In genomic region chr7:25771491-25771890, GRCh38 we compare ENCODE assay signal across 18 cellular contexts.
DNase-seq lines count a peak whose midpoint lies in the region; ATAC-seq and TF ChIP-seq lines count a peak whose summit lies in the region.
"Had no signal": no experiment of that assay in that cellular context is flagged by ENCODE, and none has a peak within 500 bp of the region (broad histone marks: within the 10 kb centered on the region; RNA-seq: fewer than 3 reads in every experiment).

No MANE protein-coding gene starts in this region.

- H3K27me3 Mint-ChIP-seq in T-helper 2 cell treated with Interferon-gamma antibody and Interleukin-4, amounts not matched to agents 5 μg/mL and 100 μg/mL, for 36 hours (ENCODE audit: low read depth): peaks cover 5% of the 10 kb centered on the region
- peaks cover 4 to 7% of the 10 kb centered on the region in 2 donors for H3K27me3 Mint-ChIP-seq in CD8-positive, alpha-beta memory T cell

- no peaks in the 10 kb centered on the region for H3K9me3 Mint-ChIP-seq in T-helper 2 cell treated with Interferon-gamma antibody and Interleukin-4, amounts not matched to agents 5 μg/mL and 100 μg/mL, for 36 hours
- peaks cover 0 to 1% (median 0%) of the 10 kb centered on the region in 5 donors for H3K9me3 Mint-ChIP-seq in CD8-positive, alpha-beta memory T cell
- H3K9me3 Mint-ChIP-seq: GM23338 had no signal

- 29 to 47% (median 29%) methylated on average over 4 of the region's 4 CpGs for WGBS in psoas muscle, 3 donors

- no peak overlapping the region for H3K27ac Mint-ChIP-seq in T-helper 2 cell treated with Interferon-gamma antibody and Interleukin-4, amounts not matched to agents 5 μg/mL and 100 μg/mL, for 36 hours
- no peak overlapping the region for H3K27ac Mint-ChIP-seq in CD8-positive, alpha-beta memory T cell
- H3K27ac Mint-ChIP-seq: CD14-positive monocyte; CD4-positive, alpha-beta memory T cell; GM23338 had no signal

- no peaks in the 10 kb centered on the region for H3K4me1 Mint-ChIP-seq in T-helper 2 cell treated with Interferon-gamma antibody and Interleukin-4, amounts not matched to agents 5 μg/mL and 100 μg/mL, for 36 hours (ENCODE audit: low read depth)
- no peaks in the 10 kb centered on the region for H3K4me1 Mint-ChIP-seq in CD8-positive, alpha-beta memory T cell
- H3K4me1 Mint-ChIP-seq: CD4-positive, alpha-beta memory T cell had no signal

- no peaks in the 10 kb centered on the region for H3K36me3 ChIP-seq in right atrium auricular region
- no peaks in the 10 kb centered on the region for H3K36me3 ChIP-seq in psoas muscle (ENCODE audit: insufficient read depth in 1 of 2, low read depth in 1 of 2)
- H3K36me3 ChIP-seq in CD8-positive, alpha-beta memory T cell (ENCODE audit: insufficient read depth, low read length): no peaks in the 10 kb centered on the region
- H3K36me3 ChIP-seq: BLaER1 had no signal

- no peak for TF ChIP-seq CTCF in right atrium auricular region (IDR thresholded peaks at IDR 0.05)
- TF ChIP-seq CTCF in coronary artery (IDR thresholded peaks at IDR 0.05): no peak
- TF ChIP-seq CTCF in psoas muscle (IDR thresholded peaks at IDR 0.05): no peak

- H3K36me3 Mint-ChIP-seq in T-helper 2 cell treated with Interferon-gamma antibody and Interleukin-4, amounts not matched to agents 5 μg/mL and 100 μg/mL, for 36 hours (ENCODE audit: low read depth): no peaks in the 10 kb centered on the region
- no peaks in the 10 kb centered on the region for H3K36me3 Mint-ChIP-seq in CD8-positive, alpha-beta memory T cell
- H3K36me3 Mint-ChIP-seq: CD14-positive monocyte; CD4-positive, alpha-beta memory T cell had no signal

- H3K27ac ChIP-seq in right atrium auricular region: peak overlapping the region; percentile 19 to 63
- peak overlapping the region; percentile 4 to 78 for H3K27ac ChIP-seq in coronary artery
- peak overlapping the region; percentile 69 for H3K27ac ChIP-seq in psoas muscle
- H3K27ac ChIP-seq in CD8-positive, alpha-beta memory T cell (ENCODE audit: low read depth, low read length): no peak overlapping the region
- H3K27ac ChIP-seq: BLaER1 had no signal

- ATAC-seq in psoas muscle (peak in 1 of 4 donors; percentile 52), GM19023 (IDR thresholded peaks at IDR 0.05; ENCODE audit: unreplicated experiment) (no peak)
- ATAC-seq: GM12878, GM23338 had no signal

- POLR2A ChIA-PET in CD8-positive, alpha-beta memory T cell (lab: Charles Lee): no interaction called here

- CTCF ChIA-PET in CD8-positive, alpha-beta memory T cell (lab: Charles Lee): no interaction called here

- H3K27me3 ChIP-seq in right atrium auricular region: no peaks in the 10 kb centered on the region
- no peaks in the 10 kb centered on the region for H3K27me3 ChIP-seq in psoas muscle (ENCODE audit: insufficient read depth in 3 of 3, low read length in 2 of 3)
- no peaks in the 10 kb centered on the region for H3K27me3 ChIP-seq in CD8-positive, alpha-beta memory T cell (ENCODE audit: insufficient read depth, low read length, poor library complexity, severe bottlenecking)
- H3K27me3 ChIP-seq: BLaER1 had no signal

- no peaks in the 10 kb centered on the region for H3K9me3 ChIP-seq in right atrium auricular region
- no peaks in the 10 kb centered on the region for H3K9me3 ChIP-seq in psoas muscle
- H3K9me3 ChIP-seq in CD8-positive, alpha-beta memory T cell (ENCODE audit: low read length): no peaks in the 10 kb centered on the region
- H3K9me3 ChIP-seq: BLaER1 had no signal

- intact Hi-C loops in cardiac septum (cut with DNase I): no loop called here
- intact Hi-C loops in psoas muscle (cut with DNase I): no loop called here

- H3K4me3 Mint-ChIP-seq in T-helper 2 cell treated with Interferon-gamma antibody and Interleukin-4, amounts not matched to agents 5 μg/mL and 100 μg/mL, for 36 hours: no peak overlapping the region
- H3K4me3 Mint-ChIP-seq in CD8-positive, alpha-beta memory T cell: no peak overlapping the region
- H3K4me3 Mint-ChIP-seq: CD14-positive monocyte; CD4-positive, alpha-beta memory T cell; GM23338 had no signal

- DNase-seq in right atrium auricular region (ENCODE audit: low spot score) (no peak), cardiac septum (ENCODE audit: low spot score) (no peak), coronary artery (ENCODE audit: low spot score) (no peak), psoas muscle (no peak), middle frontal gyrus (ENCODE audit: extremely low spot score, low spot score) (no peak)
- DNase-seq in T-helper 2 cell treated with Interferon-gamma antibody and Interleukin-4, amounts not matched to agents 5 μg/mL and 100 μg/mL, for 36 hours (ENCODE audit: low spot score): no peak
- DNase-seq in CD8-positive, alpha-beta memory T cell: no peak
- DNase-seq: 8988T; Calu3; CD4-positive, alpha-beta memory T cell; DMS79 treated with DMSO at 0.1 percent for 48 hours; GF-D8; HCEC 1CT had no signal

- H3K4me3 ChIP-seq in right atrium auricular region (no peak overlapping the region), coronary artery (no peak overlapping the region), psoas muscle (no peak overlapping the region)
- H3K4me3 ChIP-seq in CD8-positive, alpha-beta memory T cell (ENCODE audit: low read length): no peak overlapping the region
- H3K4me3 ChIP-seq: BLaER1, GM12878, GM23338 had no signal

- H3K4me1 ChIP-seq in right atrium auricular region (peaks cover 0 to 4% of the 10 kb centered on the region in 2 donors), psoas muscle (peaks cover 31% of the 10 kb centered on the region)
- H3K4me1 ChIP-seq in CD8-positive, alpha-beta memory T cell (ENCODE audit: insufficient read depth, low read length): no peaks in the 10 kb centered on the region
- H3K4me1 ChIP-seq: BLaER1 had no signal
